In the genomic region with DNA sequence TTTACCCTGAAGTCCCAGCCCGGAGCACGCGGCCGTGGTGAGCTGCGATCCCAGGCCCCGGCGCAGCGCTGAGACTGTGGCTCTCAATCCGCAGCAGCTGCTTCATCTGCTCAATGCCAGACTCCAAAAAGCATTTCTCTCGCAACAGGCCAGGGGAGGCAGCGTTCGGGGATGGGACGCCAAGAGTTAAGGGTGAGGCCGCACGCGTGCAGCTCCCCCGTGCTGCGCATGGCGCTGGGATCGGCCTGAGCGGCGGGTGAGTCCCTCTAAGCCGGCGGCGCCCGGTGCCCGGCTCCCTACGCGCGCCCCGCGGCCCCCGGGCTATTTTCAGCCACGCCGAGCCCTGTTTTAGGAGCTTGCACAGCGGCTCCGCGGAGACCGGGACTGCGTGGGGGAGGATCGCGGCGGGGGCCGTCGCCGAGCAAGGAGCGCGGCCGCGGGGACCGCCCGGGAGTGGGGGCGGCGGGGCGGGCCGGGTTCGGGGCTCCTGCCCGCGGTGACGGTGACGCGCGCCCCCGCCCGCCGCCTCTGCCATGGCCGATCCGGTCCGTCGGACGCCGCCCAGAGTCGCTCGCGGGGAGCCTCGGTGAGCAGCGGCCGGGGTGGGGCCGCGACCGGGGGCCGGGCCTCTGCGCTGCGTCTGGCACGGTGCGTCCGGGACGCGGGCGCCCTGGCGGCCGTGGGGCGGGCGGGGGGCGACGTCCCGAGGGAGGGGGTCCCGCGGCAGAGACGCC, we compare ENCODE assay signal across 1 cellular context.
TF ChIP-seq lines count a peak whose summit lies in the region.

No MANE protein-coding gene starts in this region.

TF ChIP-seq in HepG2, 621 proteins besides CTCF, POLR2A, EP300 and RAD21 (continued from another document):
- TF ChIP-seq, protein P1, sequence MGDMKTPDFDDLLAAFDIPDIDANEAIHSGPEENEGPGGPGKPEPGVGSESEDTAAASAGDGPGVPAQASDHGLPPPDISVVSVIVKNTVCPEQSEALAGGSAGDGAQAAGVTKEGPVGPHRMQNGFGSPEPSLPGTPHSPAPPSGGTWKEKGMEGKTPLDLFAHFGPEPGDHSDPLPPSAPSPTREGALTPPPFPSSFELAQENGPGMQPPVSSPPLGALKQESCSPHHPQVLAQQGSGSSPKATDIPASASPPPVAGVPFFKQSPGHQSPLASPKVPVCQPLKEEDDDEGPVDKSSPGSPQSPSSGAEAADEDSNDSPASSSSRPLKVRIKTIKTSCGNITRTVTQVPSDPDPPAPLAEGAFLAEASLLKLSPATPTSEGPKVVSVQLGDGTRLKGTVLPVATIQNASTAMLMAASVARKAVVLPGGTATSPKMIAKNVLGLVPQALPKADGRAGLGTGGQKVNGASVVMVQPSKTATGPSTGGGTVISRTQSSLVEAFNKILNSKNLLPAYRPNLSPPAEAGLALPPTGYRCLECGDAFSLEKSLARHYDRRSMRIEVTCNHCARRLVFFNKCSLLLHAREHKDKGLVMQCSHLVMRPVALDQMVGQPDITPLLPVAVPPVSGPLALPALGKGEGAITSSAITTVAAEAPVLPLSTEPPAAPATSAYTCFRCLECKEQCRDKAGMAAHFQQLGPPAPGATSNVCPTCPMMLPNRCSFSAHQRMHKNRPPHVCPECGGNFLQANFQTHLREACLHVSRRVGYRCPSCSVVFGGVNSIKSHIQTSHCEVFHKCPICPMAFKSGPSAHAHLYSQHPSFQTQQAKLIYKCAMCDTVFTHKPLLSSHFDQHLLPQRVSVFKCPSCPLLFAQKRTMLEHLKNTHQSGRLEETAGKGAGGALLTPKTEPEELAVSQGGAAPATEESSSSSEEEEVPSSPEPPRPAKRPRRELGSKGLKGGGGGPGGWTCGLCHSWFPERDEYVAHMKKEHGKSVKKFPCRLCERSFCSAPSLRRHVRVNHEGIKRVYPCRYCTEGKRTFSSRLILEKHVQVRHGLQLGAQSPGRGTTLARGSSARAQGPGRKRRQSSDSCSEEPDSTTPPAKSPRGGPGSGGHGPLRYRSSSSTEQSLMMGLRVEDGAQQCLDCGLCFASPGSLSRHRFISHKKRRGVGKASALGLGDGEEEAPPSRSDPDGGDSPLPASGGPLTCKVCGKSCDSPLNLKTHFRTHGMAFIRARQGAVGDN (CRISPR knock-in tag; IDR thresholded peaks at IDR 0.05), result peak; percentile 36; the same call in 1 of the 2 replicates
- TF ChIP-seq ZNF121 (CRISPR knock-in tag; IDR thresholded peaks at IDR 0.05), result no peak
- no peak for TF ChIP-seq SSRP1 (CRISPR knock-in tag; IDR thresholded peaks at IDR 0.05)
